Comparison of ENCODE assay signal across 19 cellular contexts in genomic region chr17:39662551-39663339, GRCh38. TPM values are rescaled to one million over a fixed set of nuclear protein-coding genes. Genes with fewer than 3 reads are reported as not detected.
A peak's percentile ranks its signal among the peaks of the same experiment; 100 is the strongest.
DNase-seq lines count a peak whose midpoint lies in the region; ATAC-seq and TF ChIP-seq lines count a peak whose summit lies in the region.
"Had no signal": no experiment of that assay in that cellular context is flagged by ENCODE, and none has a peak within 500 bp of the region (broad histone marks: within the 10 kb centered on the region; RNA-seq: fewer than 3 reads in every experiment).

No MANE protein-coding gene starts in this region.

- no peak overlapping the region for H4K8ac ChIP-seq in IMR-90 (ENCODE audit: low read depth in 2 of 2, low read length in 2 of 2)

- no CpG with 5 or more reads among the region's 22 CpGs for WGBS in IMR-90 (ENCODE audit: extremely low coverage in 2 of 2, insufficient read length in 1 of 2), 2 experiments
- WGBS in esophagus squamous epithelium, 2 donors: 88% methylated on average over 5 of the region's 22 CpGs; no CpG with 5 or more reads in 1 of the 2 donors
- 81% methylated on average over 22 of the region's 22 CpGs for WGBS in prostate gland

- H3K56ac ChIP-seq in IMR-90 (ENCODE audit: extremely low read depth, insufficient read depth, low read length): no peak overlapping the region

- no peak overlapping the region for H2BK120ac ChIP-seq in IMR-90 (ENCODE audit: low read depth, low read length)

- no peaks in the 10 kb centered on the region for H3K79me1 ChIP-seq in IMR-90 (ENCODE audit: low read depth in 1 of 2, low read length in 2 of 2)

- no TSS peak for BruUV-seq in IMR-90 (replicated peaks; lab: Mats Ljungman, UMichigan)

- no peaks in the 10 kb centered on the region for H3K9me1 ChIP-seq in IMR-90 (ENCODE audit: insufficient read depth, low read length)

- no peak overlapping the region for H2BK15ac ChIP-seq in IMR-90 (ENCODE audit: low read depth, low read length)

- H3K27ac ChIP-seq in C4-2B: peak overlapping the region; percentile 30; the same call in 1 of the 2 replicates
- H3K27ac ChIP-seq in IMR-90 (ENCODE audit: insufficient read depth, low read length): no peak overlapping the region
- H3K27ac ChIP-seq in esophagus squamous epithelium: peak overlapping the region in 3 of 4 donors; percentile 64 to 83 (median 75)
- peak overlapping the region; percentile 27 to 29 for H3K27ac ChIP-seq in prostate gland

- no peak overlapping the region for H3K14ac ChIP-seq in IMR-90 (replicated peaks; ENCODE audit: low read depth, low read length)

- no peak overlapping the region for H3K18ac ChIP-seq in IMR-90 (ENCODE audit: low read depth, low read length)

- H3K23ac ChIP-seq in IMR-90 (ENCODE audit: low read depth, low read length): no peak overlapping the region

- CTCF ChIA-PET in IMR-90 (lab: Yijun Ruan, JAX): no interaction called here

- DNase-seq in IMR-90: no peak
- DNase-seq in esophagus squamous epithelium (lab: John Stamatoyannopoulos, UW): no peak
- peak; percentile 40 for DNase-seq in prostate gland (ENCODE audit: low spot score)
- no peak for DNase-seq in AG08396 (ENCODE audit: low spot score)
- no peak for DNase-seq in activated naive CD4-positive, alpha-beta T cell treated with Interleukin-2 at 50 U/mL for 16 hours
- no peak for DNase-seq in stimulated activated CD4-positive, alpha-beta T cell treated with anti-CD3 and anti-CD28 coated beads, Interleukin-4, amount 100 ng/mL, for 4 hours
- DNase-seq: activated CD4-positive, CD25-positive, alpha-beta regulatory T cell treated with anti-CD3 and anti-CD28 coated beads, Interleukin-2, amount 50 U/mL, for 72 hours; activated naive CD8-positive, alpha-beta T cell treated with anti-CD3 and anti-CD28 coated beads, Interleukin-2, amount 10 ng/mL, durations not matched to agents 7 days and 5 days; AML-193; central memory CD4-positive, alpha-beta T cell; NCI-H1694 treated with DMSO at 0.1 percent for 48 hours; NCI-H526 treated with DMSO at 0.1 percent for 48 hours had no signal

- no peak overlapping the region for H3K4ac ChIP-seq in IMR-90 (ENCODE audit: low read depth, low read length)

- peak overlapping the region; percentile 51 for H2AFZ ChIP-seq in IMR-90 (replicated peaks; ENCODE audit: low read length, poor library complexity)

- in situ Hi-C loops in IMR-90 (cut with MboI; ENCODE audit: low sequenced_read_pairs): no loop called here

- no peak for TF ChIP-seq RAD21 in IMR-90 (IDR thresholded peaks at IDR 0.05; ENCODE audit: low read length)

- H3K9ac ChIP-seq in IMR-90 (ENCODE audit: low read depth, low read length): no peak overlapping the region

- no peaks in the 10 kb centered on the region; the same call in none of the 2 replicates for H4K20me1 ChIP-seq in IMR-90 (ENCODE audit: insufficient read depth, low read length)

- H2AK5ac ChIP-seq in IMR-90 (ENCODE audit: low read depth, low read length): no peak overlapping the region

- H3K4me3 ChIP-seq in IMR-90 (ENCODE audit: insufficient read depth, low read depth, low read length) (no peak overlapping the region), esophagus squamous epithelium (no peak overlapping the region), prostate gland (no peak overlapping the region)
- H3K4me3 ChIP-seq: HAP-1 had no signal

- H4K5ac ChIP-seq in IMR-90 (ENCODE audit: low read depth, low read length): no peak overlapping the region

- ATAC-seq in IMR-90 (ENCODE audit: low read depth) (no peak), GM18517 (IDR thresholded peaks at IDR 0.05; ENCODE audit: unreplicated experiment) (no peak)

- no peak overlapping the region for H3K4me2 ChIP-seq in IMR-90 (ENCODE audit: low read depth, low read length)

- H3K27me3 ChIP-seq in IMR-90 (ENCODE audit: control insufficient read depth, insufficient read depth, low read length): peaks cover 9% of the 10 kb centered on the region; the same call in 1 of the 2 replicates
- H3K27me3 ChIP-seq in esophagus squamous epithelium: peaks cover 0 to 28% (median 0%) of the 10 kb centered on the region in 4 donors
- no peaks in the 10 kb centered on the region for H3K27me3 ChIP-seq in prostate gland (replicated peaks; ENCODE audit: insufficient read depth)

- TF ChIP-seq POLR2A in IMR-90 (IDR thresholded peaks at IDR 0.05; ENCODE audit: low read depth, low read length): no peak
- no peak for TF ChIP-seq POLR2A in esophagus squamous epithelium (IDR thresholded peaks at IDR 0.05)
- TF ChIP-seq POLR2A in prostate gland (IDR thresholded peaks at IDR 0.05): no peak

- H3K4me1 ChIP-seq in IMR-90 (ENCODE audit: control insufficient read depth, insufficient read depth, low read length) (peaks cover 4% of the 10 kb centered on the region; the same call in 1 of the 2 replicates), esophagus squamous epithelium (peaks cover 33 to 99% (median 57%) of the 10 kb centered on the region in 3 donors), prostate gland (replicated peaks) (peaks cover 13% of the 10 kb centered on the region)
- H3K4me1 ChIP-seq: HAP-1 had no signal

- TF ChIP-seq CTCF in C4-2B (conservative IDR thresholded peaks at IDR 0.05): no peak
- TF ChIP-seq CTCF in IMR-90 (conservative IDR thresholded peaks at IDR 0.05; ENCODE audit: low read depth, low read length): no peak
- TF ChIP-seq CTCF in esophagus squamous epithelium (IDR thresholded peaks at IDR 0.05): no peak
- TF ChIP-seq CTCF in prostate gland (IDR thresholded peaks at IDR 0.05): no peak

- POLR2A ChIA-PET in IMR-90 (lab: Charles Lee; ENCODE audit: unreplicated experiment): no interaction called here

- dilution Hi-C loops in IMR-90 (cut with HindIII; ENCODE audit: low sequenced_read_pairs, unreplicated experiment): no loop called here

- intact Hi-C loops in IMR-90 (cut with micrococcal nuclease) (no loop called here), esophagus squamous epithelium (cut with DNase I) (no loop called here), prostate gland (cut with DNase I) (no loop called here)

- H2BK20ac ChIP-seq in IMR-90 (ENCODE audit: low read depth, low read length): no peak overlapping the region

- H3K9me3 ChIP-seq in IMR-90 (ENCODE audit: control insufficient read depth, insufficient read depth, low read length): no peaks in the 10 kb centered on the region
- no peaks in the 10 kb centered on the region for H3K9me3 ChIP-seq in esophagus squamous epithelium
- H3K9me3 ChIP-seq in prostate gland: no peaks in the 10 kb centered on the region
- H3K9me3 ChIP-seq: HAP-1 had no signal

- H3K36me3 ChIP-seq in IMR-90 (ENCODE audit: control insufficient read depth, insufficient read depth, low read length) (peaks cover 37% of the 10 kb centered on the region), esophagus squamous epithelium (peaks cover 7 to 55% (median 13%) of the 10 kb centered on the region in 3 donors), prostate gland (no peaks in the 10 kb centered on the region)
- H3K36me3 ChIP-seq: HAP-1 had no signal

- peak overlapping the region; percentile 33 for H2AK9ac ChIP-seq in IMR-90 (replicated peaks; ENCODE audit: low read depth, low read length, poor library complexity)

- no peak overlapping the region for H4K91ac ChIP-seq in IMR-90 (ENCODE audit: insufficient read depth, low read depth, low read length)

- no peak overlapping the region for H2BK5ac ChIP-seq in IMR-90 (ENCODE audit: low read depth, low read length, poor library complexity, severe bottlenecking)

TF ChIP-seq in IMR-90, 13 proteins besides CTCF, POLR2A, EP300 and RAD21:
- TF ChIP-seq RCOR1 (IDR thresholded peaks at IDR 0.05; ENCODE audit: insufficient replicate concordance, low read length): no peak
TF ChIP-seq in IMR-90: peak in this region for 0.

RNA-seq across cellular contexts. Expression of gene TCAP, which starts 2.4 kb away (rescaled TPM):
- total RNA-seq in IMR-90 (2012; rRNA removed): under 0.01 TPM in 2 replicates
- 0.21 and 0.26 TPM in 2 replicates for polyA plus RNA-seq in IMR-90 (2012; rRNA removed)
- 0.03 and 0.09 TPM in 2 replicates for polyA plus RNA-seq in IMR-90 (2012; cell fraction: cytosol; rRNA removed)
- polyA plus RNA-seq in IMR-90 (2012; cell fraction: nucleus; rRNA removed; ENCODE audit: low replicate concordance): 1.2 and 3.2 TPM in 2 replicates
- total RNA-seq in esophagus squamous epithelium: under 1 TPM; 0.11 to 0.57 (median 0.29) TPM
- 10 to 100 TPM in 1 of 2 donors, 1 to 10 TPM in 1; 4.3 to 44.3 TPM for total RNA-seq in prostate gland
- total RNA-seq: Daoy had no signal

RNA-seq across cellular contexts. Expression of gene PNMT, which starts 5.5 kb away (rescaled TPM):
- total RNA-seq in IMR-90 (2012; rRNA removed): not detected in 2 replicates
- polyA plus RNA-seq in IMR-90 (2012; rRNA removed): not detected in 2 replicates
- polyA plus RNA-seq in IMR-90 (2012; cell fraction: cytosol; rRNA removed): 0.08 TPM in 1 of 2 replicates, not detected in the other
- not detected in 2 replicates for polyA plus RNA-seq in IMR-90 (2012; cell fraction: nucleus; rRNA removed; ENCODE audit: low replicate concordance)
- 1 to 10 TPM in 2 of 4 donors, under 1 TPM in 2; 0.26 to 8.4 (median 1.3) TPM for total RNA-seq in esophagus squamous epithelium
- 1 to 10 TPM; 2.7 to 5.8 TPM for total RNA-seq in prostate gland
- total RNA-seq: activated naive CD8-positive, alpha-beta T cell treated with anti-CD3 and anti-CD28 coated beads, Interleukin-2, amount 10 ng/mL, durations not matched to agents 7 days and 5 days; Daoy; glomerular endothelial cell; kidney epithelial cell; T-helper 1 cell treated with Interleukin-12 subunit alpha and Interleukin-12 subunit beta and Interleukin-4 antibody, amounts not matched to agents 30 ng/mL and 1 ng/mL, for 36 hours had no signal

RNA-seq across cellular contexts. Expression of gene PGAP3, which starts 25.1 kb away (rescaled TPM):
- total RNA-seq in IMR-90 (2012; rRNA removed) (3.6 and 4.3 TPM in 2 replicates), esophagus squamous epithelium (10 to 100 TPM; 10.7 to 34.2 (median 19.2) TPM), prostate gland (10 to 100 TPM; 44.6 to 50.0 TPM)
- 9.8 and 10.4 TPM in 2 replicates for polyA plus RNA-seq in IMR-90 (2012; rRNA removed)
- polyA plus RNA-seq in IMR-90 (2012; cell fraction: cytosol; rRNA removed): 7.2 and 13.5 TPM in 2 replicates
- polyA plus RNA-seq in IMR-90 (2012; cell fraction: nucleus; rRNA removed; ENCODE audit: low replicate concordance): 40.4 and 52.8 TPM in 2 replicates

RNA-seq across cellular contexts. Expression of gene STARD3, which starts 25.8 kb away (rescaled TPM):
- total RNA-seq in IMR-90 (2012; rRNA removed) (8.1 and 8.6 TPM in 2 replicates), esophagus squamous epithelium (10 to 100 TPM; 27.3 to 46.7 (median 33.4) TPM), prostate gland (100 to 1,000 TPM in 1 of 2 donors, 10 to 100 TPM in 1; 52.5 to 202 TPM)
- polyA plus RNA-seq in IMR-90 (2012; rRNA removed): 50.4 and 69.2 TPM in 2 replicates
- polyA plus RNA-seq in IMR-90 (2012; cell fraction: cytosol; rRNA removed): 35.4 and 66.2 TPM in 2 replicates
- polyA plus RNA-seq in IMR-90 (2012; cell fraction: nucleus; rRNA removed; ENCODE audit: low replicate concordance): 141 and 452 TPM in 2 replicates

RNA-seq across cellular contexts. Expression of gene PPP1R1B, which starts 36.0 kb away (rescaled TPM):
- not detected in 2 replicates for total RNA-seq in IMR-90 (2012; rRNA removed)
- not detected in 2 replicates for polyA plus RNA-seq in IMR-90 (2012; rRNA removed)
- polyA plus RNA-seq in IMR-90 (2012; cell fraction: cytosol; rRNA removed): not detected in 2 replicates
- polyA plus RNA-seq in IMR-90 (2012; cell fraction: nucleus; rRNA removed; ENCODE audit: low replicate concordance): not detected in 2 replicates
- total RNA-seq in esophagus squamous epithelium: 1 to 10 TPM in 2 of 4 donors, under 1 TPM in 2; 0.23 to 4.8 (median 2.4) TPM
- 100 to 1,000 TPM in 1 of 2 donors, 10 to 100 TPM in 1; 69.0 to 108 TPM for total RNA-seq in prostate gland
- total RNA-seq: activated naive CD8-positive, alpha-beta T cell treated with anti-CD3 and anti-CD28 coated beads, Interleukin-2, amount 10 ng/mL, durations not matched to agents 7 days and 5 days; Daoy; glomerular endothelial cell; kidney epithelial cell; T-helper 1 cell treated with Interleukin-12 subunit alpha and Interleukin-12 subunit beta and Interleukin-4 antibody, amounts not matched to agents 30 ng/mL and 1 ng/mL, for 36 hours had no signal
